8 cellular contexts compared by ENCODE assay signal in the genomic region with DNA sequence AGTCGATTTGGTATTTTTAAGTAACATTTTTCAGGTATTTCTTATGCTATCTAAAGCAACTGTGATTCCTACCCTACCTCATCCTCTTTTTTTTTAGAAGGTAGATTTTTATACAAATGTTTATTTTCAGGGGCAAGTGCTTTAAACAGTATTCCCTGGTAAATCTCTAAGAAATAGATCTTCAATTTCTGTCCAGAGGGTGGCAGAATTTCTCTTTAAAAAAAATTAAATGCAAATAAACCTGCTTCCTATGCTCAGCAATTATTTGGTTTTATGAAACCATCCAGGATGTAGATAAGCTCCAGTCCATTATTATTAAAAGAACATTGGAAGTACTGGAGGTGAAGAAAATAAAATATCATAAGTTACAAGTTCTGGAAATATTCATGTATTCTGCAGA.
DNase-seq lines count a peak whose midpoint lies in the region; ATAC-seq and TF ChIP-seq lines count a peak whose summit lies in the region.

No MANE protein-coding gene starts in this region.

- no peak for TF ChIP-seq EP300 in tibial nerve (IDR thresholded peaks at IDR 0.05)

- H3K9me3 Mint-ChIP-seq in Caco-2 (ENCODE audit: unreplicated experiment) = no peaks in the 10 kb centered on the region

- no peaks in the 10 kb centered on the region for H3K4me1 Mint-ChIP-seq in Caco-2 (ENCODE audit: low read depth, unreplicated experiment)

- 19 to 23% methylated on average over 1 of the region's 1 CpG for WGBS in tibial nerve, 2 donors

- H3K27me3 ChIP-seq in Caco-2 (replicated peaks; ENCODE audit: control insufficient read depth, insufficient read depth, low read length) = no peaks in the 10 kb centered on the region
- peaks cover 0 to 52% of the 10 kb centered on the region in 2 donors for H3K27me3 ChIP-seq in tibial nerve

- no peak overlapping the region for H3K27ac Mint-ChIP-seq in Caco-2 (ENCODE audit: unreplicated experiment)

- H3K4me1 ChIP-seq in Caco-2 (no peaks in the 10 kb centered on the region), tibial nerve (no peaks in the 10 kb centered on the region)

- no peak overlapping the region for H3K4me3 ChIP-seq in Caco-2 (ENCODE audit: low read depth, low read length)
- H3K4me3 ChIP-seq in tibial nerve = no peak overlapping the region

- BruUV-seq in Caco-2 (replicated peaks; lab: Mats Ljungman, UMichigan) = no TSS peak

- H3K9me3 ChIP-seq in Caco-2 (no peaks in the 10 kb centered on the region), tibial nerve (no peaks in the 10 kb centered on the region)

- DNase-seq in Caco-2 = peak in 1 of 2 experiments; percentile 45
- DNase-seq in left kidney (ENCODE audit: low read depth, low spot score) = peak; percentile 58
- no peak for DNase-seq in NCI-H2029 (lab: John Stamatoyannopoulos, UW)
- DNase-seq in stimulated activated CD4-positive, alpha-beta T cell treated with anti-CD3 and anti-CD28 coated beads, Interleukin-2, amount 100 ng/mL, for 48 hours = no peak
- DNase-seq in tibial nerve (ENCODE audit: low spot score in 2 of 2) = no peak

- CTCF ChIA-PET in Caco-2 (lab: Charles Lee) = interaction anchor here (0.6 to 1.9 kb wide), 8 partner anchors 9 to 475 kb away, joined by 3 to 8 read pairs (median 3); a partner anchor contains a TSS

- H3K36me3 ChIP-seq in Caco-2 (ENCODE audit: control insufficient read depth, insufficient read depth, low read length) (no peaks in the 10 kb centered on the region), tibial nerve (no peaks in the 10 kb centered on the region)

- no peak for TF ChIP-seq POLR2A in tibial nerve (IDR thresholded peaks at IDR 0.05)

- peak overlapping the region; percentile 25 for H3K27ac ChIP-seq in VCaP
- H3K27ac ChIP-seq in tibial nerve = no peak overlapping the region

- peaks cover 7% of the 10 kb centered on the region for H3K27me3 Mint-ChIP-seq in Caco-2 (ENCODE audit: insufficient read depth, unreplicated experiment)

- POLR2A ChIA-PET in Caco-2 (lab: Charles Lee) = interaction anchor here (0.7 kb wide), 1 partner anchor 577 kb away, joined by 6 read pairs; no protein-coding TSS in a partner anchor

- TF ChIP-seq CTCF in Caco-2 (IDR thresholded peaks at IDR 0.05; ENCODE audit: insufficient read depth in 1 of 2, low read depth in 1 of 2, low read length in 1 of 2, severe bottlenecking in 1 of 2, unreplicated experiment in 1 of 2) (peak; percentile 21 to 26), LNCAP (IDR thresholded peaks at IDR 0.05) (peak; percentile 46), VCaP (conservative IDR thresholded peaks at IDR 0.05) (peak; percentile 53), tibial nerve (IDR thresholded peaks at IDR 0.05) (peak in 2 of 5 experiments; percentile 22 to 31)

- no peak for ATAC-seq in HG03469 (IDR thresholded peaks at IDR 0.05; ENCODE audit: unreplicated experiment)

- H3K36me3 Mint-ChIP-seq in Caco-2 (ENCODE audit: insufficient read depth, unreplicated experiment) = no peaks in the 10 kb centered on the region

- intact Hi-C loops in Caco-2 (cut with micrococcal nuclease; ENCODE audit: unreplicated experiment) = loop anchor here (1.0 kb wide), 1 partner anchor 445 kb away; no protein-coding TSS in a partner anchor

- no peak overlapping the region for H3K4me3 Mint-ChIP-seq in Caco-2 (ENCODE audit: unreplicated experiment)
